ENCODE assay signal across 9 cellular contexts in genomic region chr2:54503192-54503591, GRCh38. TPM values are rescaled to one million over a fixed set of nuclear protein-coding genes. Genes with fewer than 3 reads are reported as not detected.
DNase-seq lines count a peak whose midpoint lies in the region; ATAC-seq and TF ChIP-seq lines count a peak whose summit lies in the region.
"Had no signal": no experiment of that assay in that cellular context is flagged by ENCODE, and none has a peak within 500 bp of the region (broad histone marks: within the 10 kb centered on the region; RNA-seq: fewer than 3 reads in every experiment).

No MANE protein-coding gene starts in this region.

- H3K4me1 ChIP-seq in PC-3 (ENCODE audit: insufficient read depth, low read length): peaks cover 9% of the 10 kb centered on the region; the same call in 1 of the 2 replicates

- H4K20me1 ChIP-seq in PC-3 (ENCODE audit: low read length): no peaks in the 10 kb centered on the region

- H3K9ac ChIP-seq in PC-3 (ENCODE audit: low read length): no peak overlapping the region

- H3K27ac ChIP-seq in PC-3 (ENCODE audit: low read length): no peak overlapping the region

- H2AFZ ChIP-seq in PC-3 (ENCODE audit: low read length): no peak overlapping the region

- POLR2A ChIA-PET in PC-3 (lab: Charles Lee; ENCODE audit: unreplicated experiment): no interaction called here

- no peak overlapping the region for H3K4me3 Mint-ChIP-seq in Calu3 (ENCODE audit: low read depth, unreplicated experiment)
- no peak overlapping the region for H3K4me3 Mint-ChIP-seq in nephron

- H3K4me3 ChIP-seq in PC-3 (ENCODE audit: low read length) (no peak overlapping the region), cardiac fibroblast (replicated peaks in 1 of 2; ENCODE audit: low read depth in 2 of 2, low read length in 2 of 2) (no peak overlapping the region)

- TF ChIP-seq CTCF in Calu3 (IDR thresholded peaks at IDR 0.05; ENCODE audit: unreplicated experiment) (peak; percentile 38), PC-3 (conservative IDR thresholded peaks at IDR 0.05; ENCODE audit: low read depth, low read length) (peak; percentile 76), cardiac fibroblast (IDR thresholded peaks at IDR 0.05; ENCODE audit: low read depth, low read length) (peak; percentile 61), nephron (IDR thresholded peaks at IDR 0.05; ENCODE audit: unreplicated experiment in 3 of 3) (peak; percentile 24 to 49 (median 39))

- DNase-seq in Calu3 (peak; percentile 39), PC-3 (peak; percentile 39), cardiac fibroblast (ENCODE audit: low read depth in 2 of 2) (peak; percentile 50 to 57), T1000 (lab: John Stamatoyannopoulos, UW) (no peak)

- no peaks in the 10 kb centered on the region for H3K9me2 ChIP-seq in PC-3 (replicated peaks; ENCODE audit: low read length)

- peak; percentile 61 for ATAC-seq in GM19455 (IDR thresholded peaks at IDR 0.05; ENCODE audit: unreplicated experiment)
- ATAC-seq in PC-3: peak; percentile 61; the same call in 1 of the 2 replicates
- no peak for ATAC-seq in GM21367 (IDR thresholded peaks at IDR 0.05; ENCODE audit: unreplicated experiment)
- no peak for ATAC-seq in GM18870 (IDR thresholded peaks at IDR 0.05; ENCODE audit: unreplicated experiment)
- ATAC-seq: left colon had no signal

- H3K4me2 ChIP-seq in PC-3 (ENCODE audit: low read length): no peak overlapping the region

- no peaks in the 10 kb centered on the region for H3K36me3 ChIP-seq in PC-3 (ENCODE audit: low read depth, low read length)

- H3F3A ChIP-seq in PC-3 (ENCODE audit: low read length, unreplicated experiment): no peaks in the 10 kb centered on the region

- H3K9me3 Mint-ChIP-seq in Calu3 (ENCODE audit: low read depth, unreplicated experiment): no peaks in the 10 kb centered on the region
- H3K9me3 Mint-ChIP-seq in nephron: no peaks in the 10 kb centered on the region

- H3K4me1 Mint-ChIP-seq in Calu3 (ENCODE audit: low read depth, unreplicated experiment) (peaks cover 8% of the 10 kb centered on the region), nephron (peaks cover 69% of the 10 kb centered on the region)

- H3K27ac Mint-ChIP-seq in Calu3 (ENCODE audit: unreplicated experiment) (no peak overlapping the region), nephron (peak overlapping the region in 2 of 3 experiments; percentile 61 to 94)

- CTCF ChIA-PET in Calu3 (lab: Charles Lee) (no interaction called here), PC-3 (lab: Charles Lee) (no interaction called here)

- no peaks in the 10 kb centered on the region for H3K9me3 ChIP-seq in PC-3 (ENCODE audit: low read length)

- no peaks in the 10 kb centered on the region for H3K79me2 ChIP-seq in PC-3 (ENCODE audit: low read length)

- H3K27me3 Mint-ChIP-seq in Calu3 (ENCODE audit: unreplicated experiment) (no peaks in the 10 kb centered on the region), nephron (ENCODE audit: low read depth) (no peaks in the 10 kb centered on the region)

- intact Hi-C loops in Calu3 (cut with micrococcal nuclease; ENCODE audit: unreplicated experiment) (loop anchor here (5.0 kb wide), 1 partner anchor 296 kb away; no protein-coding TSS in a partner anchor), PC-3 (cut with micrococcal nuclease) (no loop called here)

- no TSS peak for BruUV-seq in Calu3 (replicated peaks; lab: Mats Ljungman, UMichigan)
- BruUV-seq in PC-3 (replicated peaks; lab: Mats Ljungman, UMichigan): no TSS peak

- no peaks in the 10 kb centered on the region for H3K27me3 ChIP-seq in PC-3 (ENCODE audit: low read length)

- H3K36me3 Mint-ChIP-seq in Calu3 (ENCODE audit: insufficient read depth, unreplicated experiment) (no peaks in the 10 kb centered on the region), nephron (ENCODE audit: low read depth) (no peaks in the 10 kb centered on the region)

RNA-seq across cellular contexts. Expression of gene SPTBN1, which starts 47.1 kb away (rescaled TPM):
- total RNA-seq in Calu3 (2022) (611 and 687 TPM in 2 replicates), PC-3 (2014; rRNA removed) (202 and 235 TPM in 2 replicates)

Comparison
In these comparisons a context has a peak if more than half of its experiments do, and no peak if none do; other contexts are left out.
1. ATAC-seq: peak in GM19455 (single experiment) and PC-3 (single experiment); none in GM21367 (single experiment) and GM18870 (single experiment).
2. Peak in every context shown above with its lines, with median percentiles within 50 percentile points of each other: CTCF ChIP-seq.